ENCODE assay signal across 17 cellular contexts in genomic region chr22:47225931-47226633, GRCh38.
A peak's percentile ranks its signal among the peaks of the same experiment; 100 is the strongest.
DNase-seq lines count a peak whose midpoint lies in the region; ATAC-seq and TF ChIP-seq lines count a peak whose summit lies in the region.
"Had no signal": no experiment of that assay in that cellular context is flagged by ENCODE, and none has a peak within 500 bp of the region (broad histone marks: within the 10 kb centered on the region; RNA-seq: fewer than 3 reads in every experiment).

No MANE protein-coding gene starts in this region.

- TF ChIP-seq CTCF in esophagus muscularis mucosa (IDR thresholded peaks at IDR 0.05) (no peak), sigmoid colon (IDR thresholded peaks at IDR 0.05) (no peak)
- TF ChIP-seq CTCF in CD4-positive, alpha-beta T cell (IDR thresholded peaks at IDR 0.05): no peak

- no peaks in the 10 kb centered on the region for H3K9me3 ChIP-seq in esophagus muscularis mucosa
- no peaks in the 10 kb centered on the region for H3K9me3 ChIP-seq in sigmoid colon
- no peaks in the 10 kb centered on the region for H3K9me3 ChIP-seq in CD4-positive, alpha-beta T cell (ENCODE audit: control insufficient read depth, low read length)
- H3K9me3 ChIP-seq: A549, HAP-1 had no signal

- H3K36me3 ChIP-seq in esophagus muscularis mucosa: no peaks in the 10 kb centered on the region
- H3K36me3 ChIP-seq in sigmoid colon: no peaks in the 10 kb centered on the region
- H3K36me3 ChIP-seq: HAP-1 had no signal

- no peak for ATAC-seq in activated CD8-positive, alpha-beta memory T cell treated with anti-CD3 and anti-CD28 coated beads, Interleukin-2, amount 10 ng/mL, durations not matched to agents 7 days and 5 days
- no peak for ATAC-seq in stimulated activated naive B cell treated with anti-CD40 and anti-IgM and Interleukin-4, amounts not matched to agents 10 μg/mL and 1 μg/mL and 100 μg/mL, for 72 hours (replicated peaks)
- no peak for ATAC-seq in CD4-positive, alpha-beta T cell (ENCODE audit: poor library complexity)
- ATAC-seq: A549 had no signal

- POLR2A ChIA-PET in CD4-positive, alpha-beta T cell (lab: Charles Lee): no interaction called here

- CTCF ChIA-PET in activated CD8-positive, alpha-beta memory T cell treated with anti-CD3 and anti-CD28 coated beads, Interleukin-2, amount 10 ng/mL, durations not matched to agents 7 days and 5 days (lab: Charles Lee): no interaction called here
- CTCF ChIA-PET in CD4-positive, alpha-beta T cell (lab: Charles Lee): no interaction called here

- no peaks in the 10 kb centered on the region for H3K4me1 Mint-ChIP-seq in activated CD8-positive, alpha-beta memory T cell treated with anti-CD3 and anti-CD28 coated beads, Interleukin-2, amount 10 ng/mL, durations not matched to agents 7 days and 5 days
- H3K4me1 Mint-ChIP-seq in stimulated activated naive B cell treated with anti-CD40 and anti-IgM and Interleukin-4, amounts not matched to agents 10 μg/mL and 1 μg/mL and 100 μg/mL, for 72 hours: no peaks in the 10 kb centered on the region
- no peaks in the 10 kb centered on the region for H3K4me1 Mint-ChIP-seq in CD4-positive, alpha-beta T cell (ENCODE audit: low read depth)
- H3K4me1 Mint-ChIP-seq: CD4-positive, alpha-beta memory T cell had no signal

- 90% methylated on average over 8 of the region's 15 CpGs for WGBS in esophagus muscularis mucosa
- 75 to 88% methylated on average over 15 of the region's 15 CpGs for WGBS in sigmoid colon, 2 donors

- H3K27ac ChIP-seq in esophagus muscularis mucosa (replicated peaks in 1 of 4): no peak overlapping the region
- no peak overlapping the region for H3K27ac ChIP-seq in sigmoid colon
- H3K27ac ChIP-seq in CD4-positive, alpha-beta T cell (ENCODE audit: low read depth, low read length): no peak overlapping the region
- H3K27ac ChIP-seq: 22Rv1, A549, C4-2B had no signal

- peaks cover 2% of the 10 kb centered on the region for H3K27me3 Mint-ChIP-seq in activated CD8-positive, alpha-beta memory T cell treated with anti-CD3 and anti-CD28 coated beads, Interleukin-2, amount 10 ng/mL, durations not matched to agents 7 days and 5 days
- H3K27me3 Mint-ChIP-seq in stimulated activated naive B cell treated with anti-CD40 and anti-IgM and Interleukin-4, amounts not matched to agents 10 μg/mL and 1 μg/mL and 100 μg/mL, for 72 hours: peaks cover 7 to 14% of the 10 kb centered on the region in 2 donors
- peaks cover 4% of the 10 kb centered on the region for H3K27me3 Mint-ChIP-seq in CD4-positive, alpha-beta T cell

- TF ChIP-seq POLR2A in esophagus muscularis mucosa (IDR thresholded peaks at IDR 0.05; ENCODE audit: low read depth) (no peak), sigmoid colon (IDR thresholded peaks at IDR 0.05) (no peak)

- no peak overlapping the region for H3K4me3 Mint-ChIP-seq in activated CD8-positive, alpha-beta memory T cell treated with anti-CD3 and anti-CD28 coated beads, Interleukin-2, amount 10 ng/mL, durations not matched to agents 7 days and 5 days
- no peak overlapping the region for H3K4me3 Mint-ChIP-seq in stimulated activated naive B cell treated with anti-CD40 and anti-IgM and Interleukin-4, amounts not matched to agents 10 μg/mL and 1 μg/mL and 100 μg/mL, for 72 hours
- no peak overlapping the region for H3K4me3 Mint-ChIP-seq in CD4-positive, alpha-beta T cell
- H3K4me3 Mint-ChIP-seq: CD4-positive, alpha-beta memory T cell had no signal

- H3K4me1 ChIP-seq in esophagus muscularis mucosa: no peaks in the 10 kb centered on the region
- no peaks in the 10 kb centered on the region for H3K4me1 ChIP-seq in sigmoid colon
- H3K4me1 ChIP-seq: A549, HAP-1 had no signal

- DNase-seq in activated CD8-positive, alpha-beta memory T cell treated with anti-CD3 and anti-CD28 coated beads, Interleukin-2, amount 50 U/mL, for 48 hours: peak; percentile 15
- DNase-seq in activated CD8-positive, alpha-beta memory T cell treated with anti-CD3 and anti-CD28 coated beads, Interleukin-2, amount 10 ng/mL, durations not matched to agents 7 days and 5 days: no peak
- DNase-seq in esophagus muscularis mucosa (ENCODE audit: extremely low spot score) (peak; percentile 60), myocyte (ENCODE audit: low read depth) (peak; percentile 13), sigmoid colon (peak; percentile 45), DMS79 treated with DMSO at 0.1 percent for 48 hours (lab: John Stamatoyannopoulos, UW) (no peak)
- DNase-seq in stimulated activated naive B cell treated with anti-CD40 and anti-IgM and Interleukin-4, amounts not matched to agents 10 μg/mL and 1 μg/mL and 100 μg/mL, for 72 hours: no peak
- no peak for DNase-seq in CD4-positive, alpha-beta T cell
- DNase-seq: AML-193; CD4-positive, alpha-beta memory T cell; DMS153; DMS79; GF-D8 had no signal

- TF ChIP-seq EP300 in esophagus muscularis mucosa (IDR thresholded peaks at IDR 0.05): no peak
- no peak for TF ChIP-seq EP300 in sigmoid colon (IDR thresholded peaks at IDR 0.05)

- H3K27me3 ChIP-seq in esophagus muscularis mucosa (no peaks in the 10 kb centered on the region), sigmoid colon (no peaks in the 10 kb centered on the region)
- no peaks in the 10 kb centered on the region for H3K27me3 ChIP-seq in CD4-positive, alpha-beta T cell (ENCODE audit: control insufficient read depth, insufficient read depth, low read length)

- H3K36me3 Mint-ChIP-seq in activated CD8-positive, alpha-beta memory T cell treated with anti-CD3 and anti-CD28 coated beads, Interleukin-2, amount 10 ng/mL, durations not matched to agents 7 days and 5 days: no peaks in the 10 kb centered on the region
- H3K36me3 Mint-ChIP-seq in stimulated activated naive B cell treated with anti-CD40 and anti-IgM and Interleukin-4, amounts not matched to agents 10 μg/mL and 1 μg/mL and 100 μg/mL, for 72 hours: peaks cover 0 to 2% of the 10 kb centered on the region in 2 donors
- no peaks in the 10 kb centered on the region for H3K36me3 Mint-ChIP-seq in CD4-positive, alpha-beta T cell (ENCODE audit: low read depth)
- H3K36me3 Mint-ChIP-seq: CD4-positive, alpha-beta memory T cell had no signal

- intact Hi-C loops in esophagus muscularis mucosa (cut with DNase I): no loop called here
- intact Hi-C loops in sigmoid colon (cut with DNase I): no loop called here
- intact Hi-C loops in CD4-positive, alpha-beta T cell (cut with DNase I, micrococcal nuclease): no loop called here

- peaks cover under 1% of the 10 kb centered on the region for H3K9me3 Mint-ChIP-seq in activated CD8-positive, alpha-beta memory T cell treated with anti-CD3 and anti-CD28 coated beads, Interleukin-2, amount 10 ng/mL, durations not matched to agents 7 days and 5 days (ENCODE audit: low read depth)
- peaks cover 0 to 2% of the 10 kb centered on the region in 2 donors for H3K9me3 Mint-ChIP-seq in stimulated activated naive B cell treated with anti-CD40 and anti-IgM and Interleukin-4, amounts not matched to agents 10 μg/mL and 1 μg/mL and 100 μg/mL, for 72 hours
- H3K9me3 Mint-ChIP-seq in CD4-positive, alpha-beta T cell: no peaks in the 10 kb centered on the region
- H3K9me3 Mint-ChIP-seq: CD4-positive, alpha-beta memory T cell had no signal

- no peak overlapping the region for H3K4me3 ChIP-seq in esophagus muscularis mucosa
- no peak overlapping the region for H3K4me3 ChIP-seq in sigmoid colon
- H3K4me3 ChIP-seq: A549, HAP-1 had no signal

- no peak overlapping the region for H3K27ac Mint-ChIP-seq in activated CD8-positive, alpha-beta memory T cell treated with anti-CD3 and anti-CD28 coated beads, Interleukin-2, amount 10 ng/mL, durations not matched to agents 7 days and 5 days
- H3K27ac Mint-ChIP-seq in stimulated activated naive B cell treated with anti-CD40 and anti-IgM and Interleukin-4, amounts not matched to agents 10 μg/mL and 1 μg/mL and 100 μg/mL, for 72 hours: no peak overlapping the region
- H3K27ac Mint-ChIP-seq in CD4-positive, alpha-beta T cell: no peak overlapping the region
- H3K27ac Mint-ChIP-seq: CD4-positive, alpha-beta memory T cell had no signal

Comparison
In these comparisons a context has a peak if more than half of its experiments do, and no peak if none do; other contexts are left out.
1. DNase-seq: peak in activated CD8-positive, alpha-beta memory T cell treated with anti-CD3 and anti-CD28 coated beads, Interleukin-2, amount 50 U/mL, for 48 hours (single experiment), esophagus muscularis mucosa (single experiment), myocyte (single experiment) and sigmoid colon (single experiment); none in activated CD8-positive, alpha-beta memory T cell treated with anti-CD3 and anti-CD28 coated beads, Interleukin-2, amount 10 ng/mL, durations not matched to agents 7 days and 5 days (single experiment), DMS79 treated with DMSO at 0.1 percent for 48 hours (single experiment), stimulated activated naive B cell treated with anti-CD40 and anti-IgM and Interleukin-4, amounts not matched to agents 10 μg/mL and 1 μg/mL and 100 μg/mL, for 72 hours (single experiment) and CD4-positive, alpha-beta T cell (0 of 10).